Comparison of ENCODE assay signal across 8 cellular contexts in the genomic region with DNA sequence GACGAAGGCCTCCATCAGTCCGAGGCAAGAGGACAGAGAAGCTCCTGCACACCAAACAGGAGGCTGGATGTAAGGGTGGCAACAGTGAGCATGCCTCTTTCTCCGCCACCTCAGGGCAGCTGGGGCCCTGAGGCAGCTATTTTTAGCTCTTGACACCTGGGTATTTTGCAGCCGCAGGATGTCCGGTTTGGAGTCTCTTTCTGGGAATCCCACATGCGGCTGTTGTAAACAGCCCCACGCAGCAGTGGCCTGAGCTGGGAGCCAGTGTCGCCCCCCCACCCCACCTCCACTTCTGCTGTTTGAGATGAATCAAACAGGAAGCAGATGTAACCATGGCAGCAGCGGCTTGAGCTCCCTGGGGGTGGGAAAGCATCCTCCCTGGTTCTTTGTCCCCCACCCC. TPM values are rescaled to one million over a fixed set of nuclear protein-coding genes. Genes with fewer than 3 reads are reported as not detected.
DNase-seq lines count a peak whose midpoint lies in the region; ATAC-seq and TF ChIP-seq lines count a peak whose summit lies in the region.

No MANE protein-coding gene starts in this region.

- H3K27me3 Mint-ChIP-seq in brain: no peaks in the 10 kb centered on the region
- no peaks in the 10 kb centered on the region for H3K27me3 Mint-ChIP-seq in naive thymus-derived CD8-positive, alpha-beta T cell

- DNase-seq in T-helper 9 cell (peak; percentile 63), iPS-NIHi7 (ENCODE audit: extremely low spot score) (no peak), omental fat pad (ENCODE audit: low spot score) (no peak)
- peak; percentile 60 to 91 (median 76) for DNase-seq in naive thymus-derived CD8-positive, alpha-beta T cell

- ATAC-seq in HG02981 (IDR thresholded peaks at IDR 0.05; ENCODE audit: unreplicated experiment): peak; percentile 32
- peak; percentile 31 to 47 for ATAC-seq in naive thymus-derived CD8-positive, alpha-beta T cell
- no peak for ATAC-seq in omental fat pad (ENCODE audit: low FRiP score)

- peak overlapping the region; percentile 75 for H3K27ac ChIP-seq in stomach smooth muscle (ENCODE audit: low read length)

- POLR2A ChIA-PET in naive thymus-derived CD8-positive, alpha-beta T cell (lab: Charles Lee): interaction anchor here (0.9 to 22.6 kb wide), 13 partner anchors 10 to 350 kb away, joined by 3 to 514 read pairs (median 7); a partner anchor contains a TSS

- H3K27ac Mint-ChIP-seq in brain: peak overlapping the region in 4 of 5 experiments; percentile 44 to 81 (median 68)
- H3K27ac Mint-ChIP-seq in naive thymus-derived CD8-positive, alpha-beta T cell: peak overlapping the region; percentile 77 to 99 (median 96)

- no peak for TF ChIP-seq CTCF in brain (conservative IDR thresholded peaks at IDR 0.05)
- no peak for TF ChIP-seq CTCF in omental fat pad (IDR thresholded peaks at IDR 0.05)

- peaks cover 87% of the 10 kb centered on the region for H3K4me1 Mint-ChIP-seq in brain
- peaks cover 54 to 99% (median 95%) of the 10 kb centered on the region in 4 donors for H3K4me1 Mint-ChIP-seq in naive thymus-derived CD8-positive, alpha-beta T cell

- H3K27me3 ChIP-seq in stomach smooth muscle (ENCODE audit: control insufficient read depth in 1 of 2, insufficient read depth in 2 of 2, low read length in 2 of 2): no peaks in the 10 kb centered on the region

- H3K9me3 ChIP-seq in stomach smooth muscle (ENCODE audit: control insufficient read depth in 2 of 2, low read length in 2 of 2): no peaks in the 10 kb centered on the region

- peaks cover 93% of the 10 kb centered on the region for H3K4me1 ChIP-seq in stomach smooth muscle (ENCODE audit: control insufficient read depth, insufficient read depth, low read length)

- H3K4me3 ChIP-seq in GM08714 (ENCODE audit: low read length) (peak overlapping the region; percentile 13; the same call in 1 of the 2 replicates), stomach smooth muscle (ENCODE audit: low read length in 2 of 2) (peak overlapping the region; percentile 28 to 47)

- H3K36me3 ChIP-seq in stomach smooth muscle (ENCODE audit: control insufficient read depth in 2 of 2, insufficient read depth in 2 of 2, low read length in 2 of 2): peaks cover 0 to 5% of the 10 kb centered on the region in 2 donors

- no peaks in the 10 kb centered on the region for H3K36me3 Mint-ChIP-seq in brain
- H3K36me3 Mint-ChIP-seq in naive thymus-derived CD8-positive, alpha-beta T cell: peaks cover 0 to 10% (median 2%) of the 10 kb centered on the region in 3 donors

- peak overlapping the region in 2 of 5 experiments; percentile 20 to 28 for H3K4me3 Mint-ChIP-seq in brain
- peak overlapping the region; percentile 68 to 96 (median 76) for H3K4me3 Mint-ChIP-seq in naive thymus-derived CD8-positive, alpha-beta T cell

- no peaks in the 10 kb centered on the region for H3K9me3 Mint-ChIP-seq in brain
- no peaks in the 10 kb centered on the region for H3K9me3 Mint-ChIP-seq in naive thymus-derived CD8-positive, alpha-beta T cell

- peak overlapping the region; percentile 5 to 39 for H3K9ac ChIP-seq in stomach smooth muscle (ENCODE audit: low read length in 2 of 2)

RNA-seq across cellular contexts. Expression of a gene that starts 11.7 kb away (rescaled TPM):
- 8.2 TPM for polyA plus RNA-seq in brain (ENCODE audit: insufficient read depth, low read depth, low replicate concordance)
- 100 to 1,000 TPM; 160 to 165 TPM for total RNA-seq in naive thymus-derived CD8-positive, alpha-beta T cell
- 10 to 100 TPM; 10.2 to 30.5 (median 14.3) TPM for polyA plus RNA-seq in naive thymus-derived CD8-positive, alpha-beta T cell
- 100 to 1,000 TPM in 1 of 4 donors, 10 to 100 TPM in 3; 40.3 to 102 (median 62.9) TPM for total RNA-seq in omental fat pad

RNA-seq across cellular contexts. Expression of a gene that starts 35.0 kb away (rescaled TPM):
- polyA plus RNA-seq in brain (ENCODE audit: insufficient read depth, low read depth, low replicate concordance): 77.4 TPM
- 10 to 100 TPM; 11.5 to 12.8 TPM for total RNA-seq in naive thymus-derived CD8-positive, alpha-beta T cell
- polyA plus RNA-seq in naive thymus-derived CD8-positive, alpha-beta T cell: 10 to 100 TPM in 1 of 3 donors, 1 to 10 TPM in 2; 9.4 to 11.6 (median 9.7) TPM
- total RNA-seq in omental fat pad: 10 to 100 TPM; 27.6 to 50.3 (median 48.1) TPM

RNA-seq across cellular contexts. Expression of a gene that starts 49.4 kb away (rescaled TPM):
- polyA plus RNA-seq in brain (ENCODE audit: insufficient read depth, low read depth, low replicate concordance): 10.3 TPM
- total RNA-seq in naive thymus-derived CD8-positive, alpha-beta T cell: under 1 TPM; 0.63 to 0.65 TPM
- under 1 TPM; 0.08 to 0.27 (median 0.12) TPM for polyA plus RNA-seq in naive thymus-derived CD8-positive, alpha-beta T cell
- total RNA-seq in omental fat pad: 100 to 1,000 TPM in 1 of 4 donors, 10 to 100 TPM in 3; 24.2 to 270 (median 59.1) TPM

Comparison
In these comparisons a context has a peak if more than half of its experiments do, and no peak if none do; other contexts are left out.
1. DNase-seq: peak in T-helper 9 cell (single experiment) and naive thymus-derived CD8-positive, alpha-beta T cell (10 of 10); none in iPS-NIHi7 (single experiment) and omental fat pad (single experiment).
2. RNA of a gene that starts 49.4 kb away (total RNA-seq): 24.2 to 270 TPM in omental fat pad; 0.63 to 0.65 TPM in naive thymus-derived CD8-positive, alpha-beta T cell; every median in the first group is over 10 times any median in the second.